Comparison of ENCODE assay signal across 8 cellular contexts in the genomic region with DNA sequence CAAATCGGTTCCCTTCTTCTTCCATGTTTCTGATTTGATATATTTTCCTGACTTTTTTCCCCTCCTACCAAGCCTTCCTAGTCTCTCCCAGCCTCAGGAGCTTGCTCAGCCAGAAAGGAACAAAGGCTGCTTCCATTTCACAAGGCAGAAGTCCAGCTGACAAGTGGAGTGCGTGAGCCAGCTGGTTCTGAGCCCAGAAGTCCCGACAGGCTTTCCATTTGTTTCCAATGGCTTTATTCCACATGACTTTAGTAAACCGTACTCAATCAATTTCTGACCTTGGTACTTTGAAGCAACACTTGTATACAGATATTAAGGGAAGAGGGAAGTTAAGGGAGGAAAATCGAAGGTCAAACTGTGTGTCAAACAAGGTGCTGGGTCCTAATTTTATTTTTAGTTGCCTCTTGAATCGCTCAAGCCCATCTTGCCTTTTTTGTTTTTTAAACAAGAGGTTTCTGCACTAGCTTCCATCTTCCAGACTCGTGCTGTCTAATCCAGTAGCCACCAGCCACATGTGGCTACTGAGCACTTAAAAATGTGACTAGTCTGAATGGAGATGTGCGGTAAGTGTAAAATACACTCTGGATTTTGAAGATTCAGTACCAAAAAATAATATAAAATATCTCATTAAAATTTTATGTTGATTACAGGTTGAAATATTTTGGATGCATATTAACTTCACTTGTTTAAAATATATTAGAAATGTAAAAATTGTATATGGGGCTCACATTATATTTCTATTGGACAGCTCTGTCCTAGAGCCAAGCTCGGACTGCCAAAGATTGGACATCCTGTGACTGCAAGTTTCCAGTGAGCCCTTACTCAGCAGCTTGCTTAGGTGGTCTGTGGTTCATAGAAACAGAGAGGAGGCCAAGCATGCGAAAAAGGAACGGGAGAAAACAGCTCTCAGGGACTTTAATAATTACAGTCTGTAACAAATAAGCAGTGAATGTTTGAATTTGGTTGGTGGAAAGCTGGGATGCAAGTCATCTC. TPM values are rescaled to one million over a fixed set of nuclear protein-coding genes. Genes with fewer than 3 reads are reported as not detected.
A peak's percentile ranks its signal among the peaks of the same experiment; 100 is the strongest.
DNase-seq lines count a peak whose midpoint lies in the region; ATAC-seq lines count a peak whose summit lies in the region.

No MANE protein-coding gene starts in this region.

- H3K4me1 Mint-ChIP-seq in activated T-helper 2 cell treated with anti-CD3 and anti-CD28 coated beads, Interferon-gamma antibody, Interleukin-2, Interleukin-4, amounts not matched to agents 10 μg/mL and 5 μg/mL and 100 μg/mL, durations not matched to agents 14 hours and 24 hours and 36 hours (ENCODE audit: low read depth) = peaks cover 4% of the 10 kb centered on the region

- intact Hi-C loops in activated T-helper 2 cell treated with anti-CD3 and anti-CD28 coated beads, Interferon-gamma antibody, Interleukin-2, Interleukin-4, amounts not matched to agents 10 μg/mL and 5 μg/mL and 100 μg/mL, durations not matched to agents 14 hours and 24 hours and 36 hours (cut with micrococcal nuclease) = no loop called here
- intact Hi-C loops in Right ventricle myocardium inferior (cut with DNase I) (loop anchor here (2.0 kb wide), 1 partner anchor 75 kb away; the partner anchor contains the start of gene GPR155), posterior cingulate gyrus (cut with DNase I) (loop anchor here (2.0 kb wide), 1 partner anchor 75 kb away; the partner anchor contains the start of gene GPR155)

- ATAC-seq in Right ventricle myocardium inferior = peak; percentile 95
- ATAC-seq in GM18873 (IDR thresholded peaks at IDR 0.05; ENCODE audit: low FRiP score, unreplicated experiment) = no peak
- no peak for ATAC-seq in HG03342 (IDR thresholded peaks at IDR 0.05; ENCODE audit: unreplicated experiment)

- no peaks in the 10 kb centered on the region for H3K9me3 Mint-ChIP-seq in activated T-helper 2 cell treated with anti-CD3 and anti-CD28 coated beads, Interferon-gamma antibody, Interleukin-2, Interleukin-4, amounts not matched to agents 10 μg/mL and 5 μg/mL and 100 μg/mL, durations not matched to agents 14 hours and 24 hours and 36 hours

- peak; percentile 2 for DNase-seq in DMS79 (lab: John Stamatoyannopoulos, UW)
- DNase-seq in activated T-helper 2 cell treated with anti-CD3 and anti-CD28 coated beads, Interferon-gamma antibody, Interleukin-2, Interleukin-4, amounts not matched to agents 10 μg/mL and 5 μg/mL and 100 μg/mL, durations not matched to agents 14 hours and 24 hours and 36 hours (ENCODE audit: low spot score) = no peak
- DNase-seq in Right ventricle myocardium inferior (ENCODE audit: missing footprints) = peak; percentile 81
- DNase-seq in posterior cingulate gyrus = peak; percentile 68 to 97 (median 80)
- no peak for DNase-seq in NCI-H524 treated with DMSO at 0.1 percent for 48 hours (lab: John Stamatoyannopoulos, UW)
- no peak for DNase-seq in SHP77 treated with DMSO at 0.1 percent for 48 hours (lab: John Stamatoyannopoulos, UW)

- H3K27ac Mint-ChIP-seq in activated T-helper 2 cell treated with anti-CD3 and anti-CD28 coated beads, Interferon-gamma antibody, Interleukin-2, Interleukin-4, amounts not matched to agents 10 μg/mL and 5 μg/mL and 100 μg/mL, durations not matched to agents 14 hours and 24 hours and 36 hours = peak overlapping the region; percentile 57

- H3K36me3 Mint-ChIP-seq in activated T-helper 2 cell treated with anti-CD3 and anti-CD28 coated beads, Interferon-gamma antibody, Interleukin-2, Interleukin-4, amounts not matched to agents 10 μg/mL and 5 μg/mL and 100 μg/mL, durations not matched to agents 14 hours and 24 hours and 36 hours (ENCODE audit: low read depth) = peaks cover 73% of the 10 kb centered on the region

- H3K4me3 Mint-ChIP-seq in activated T-helper 2 cell treated with anti-CD3 and anti-CD28 coated beads, Interferon-gamma antibody, Interleukin-2, Interleukin-4, amounts not matched to agents 10 μg/mL and 5 μg/mL and 100 μg/mL, durations not matched to agents 14 hours and 24 hours and 36 hours (ENCODE audit: low read depth) = no peak overlapping the region

- no peaks in the 10 kb centered on the region for H3K27me3 Mint-ChIP-seq in activated T-helper 2 cell treated with anti-CD3 and anti-CD28 coated beads, Interferon-gamma antibody, Interleukin-2, Interleukin-4, amounts not matched to agents 10 μg/mL and 5 μg/mL and 100 μg/mL, durations not matched to agents 14 hours and 24 hours and 36 hours (ENCODE audit: low read depth)

RNA-seq across cellular contexts. Expression of gene WIPF1, which starts 36.0 kb away (rescaled TPM):
- total RNA-seq in activated T-helper 2 cell treated with anti-CD3 and anti-CD28 coated beads, Interferon-gamma antibody, Interleukin-2, Interleukin-4, amounts not matched to agents 10 μg/mL and 5 μg/mL and 100 μg/mL, durations not matched to agents 14 hours and 24 hours and 36 hours = 281 and 287 TPM in 2 replicates
- total RNA-seq in Right ventricle myocardium inferior = 19.4 TPM

Comparison
In these comparisons a context has a peak if more than half of its experiments do, and no peak if none do; other contexts are left out.
1. DNase-seq: peak in DMS79 (single experiment), Right ventricle myocardium inferior (single experiment) and posterior cingulate gyrus (10 of 10); none in activated T-helper 2 cell treated with anti-CD3 and anti-CD28 coated beads, Interferon-gamma antibody, Interleukin-2, Interleukin-4, amounts not matched to agents 10 μg/mL and 5 μg/mL and 100 μg/mL, durations not matched to agents 14 hours and 24 hours and 36 hours (single experiment), NCI-H524 treated with DMSO at 0.1 percent for 48 hours (single experiment) and SHP77 treated with DMSO at 0.1 percent for 48 hours (single experiment).
2. RNA of gene WIPF1, which starts 36.0 kb away (total RNA-seq): 281 to 287 TPM in activated T-helper 2 cell treated with anti-CD3 and anti-CD28 coated beads, Interferon-gamma antibody, Interleukin-2, Interleukin-4, amounts not matched to agents 10 μg/mL and 5 μg/mL and 100 μg/mL, durations not matched to agents 14 hours and 24 hours and 36 hours; 19.4 TPM in Right ventricle myocardium inferior (single experiment); every median in the first group is over 10 times any median in the second.